In genomic region chr5:96962540-96962991, GRCh38 we compare ENCODE assay signal across 8 cellular contexts.
DNase-seq lines count a peak whose midpoint lies in the region; ATAC-seq, FAIRE-seq and TF ChIP-seq lines count a peak whose summit lies in the region.

No MANE protein-coding gene starts in this region.

- peak; percentile 54 for DNase-seq in GF-D8 (lab: John Stamatoyannopoulos, UW)
- DNase-seq in NOMO-1 treated with DMSO at 0.1 percent for 48 hours (lab: John Stamatoyannopoulos, UW; ENCODE audit: unreplicated experiment) = peak; percentile 43
- no peak for DNase-seq in central memory CD8-positive, alpha-beta T cell (ENCODE audit: low spot score in 2 of 2)
- DNase-seq in urothelium cell line (ENCODE audit: low spot score) = no peak
- DNase-seq in NCI-H146 (lab: John Stamatoyannopoulos, UW) = no peak

- H3K27me3 ChIP-seq in parathyroid adenoma (ENCODE audit: control insufficient read depth, insufficient read depth, low read length) = no peaks in the 10 kb centered on the region

- peak overlapping the region; percentile 64 for H3K4me3 Mint-ChIP-seq in central memory CD8-positive, alpha-beta T cell

- peak overlapping the region; percentile 79 for H3K27ac Mint-ChIP-seq in central memory CD8-positive, alpha-beta T cell (ENCODE audit: low read depth)

- no peak overlapping the region for H3K4me2 ChIP-seq in parathyroid adenoma (ENCODE audit: low read length)

- peaks cover 51% of the 10 kb centered on the region for H3K4me1 Mint-ChIP-seq in central memory CD8-positive, alpha-beta T cell

- H2AFZ ChIP-seq in parathyroid adenoma = no peak overlapping the region

- peaks cover 5% of the 10 kb centered on the region for H3K36me3 Mint-ChIP-seq in central memory CD8-positive, alpha-beta T cell (ENCODE audit: insufficient read depth)

- peak; percentile 25 for ATAC-seq in central memory CD8-positive, alpha-beta T cell (replicated peaks; ENCODE audit: extremely low read depth, poor library complexity, severe bottlenecking)
- ATAC-seq in HG02642 (IDR thresholded peaks at IDR 0.05; ENCODE audit: poor library complexity, unreplicated experiment) (no peak), GM21447 (IDR thresholded peaks at IDR 0.05; ENCODE audit: unreplicated experiment) (no peak)

- no peak overlapping the region for H3K4me3 ChIP-seq in parathyroid adenoma (ENCODE audit: low read depth, low read length)

- H3K79me2 ChIP-seq in parathyroid adenoma = peaks cover 28% of the 10 kb centered on the region

- no peaks in the 10 kb centered on the region for H3K9me3 ChIP-seq in parathyroid adenoma (ENCODE audit: control insufficient read depth, low read length)

- no peaks in the 10 kb centered on the region for H3K9me3 Mint-ChIP-seq in central memory CD8-positive, alpha-beta T cell

- no peak for FAIRE-seq in urothelium cell line (lab: Jason Lieb, UNC)

- H3K4me1 ChIP-seq in parathyroid adenoma = peaks cover 15% of the 10 kb centered on the region

- H3K9ac ChIP-seq in parathyroid adenoma = no peak overlapping the region

- H3K27ac ChIP-seq in parathyroid adenoma = peak overlapping the region; percentile 8

- H3K27me3 Mint-ChIP-seq in central memory CD8-positive, alpha-beta T cell = no peaks in the 10 kb centered on the region

- TF ChIP-seq CTCF in parathyroid adenoma (IDR thresholded peaks at IDR 0.05) = no peak

- H3K36me3 ChIP-seq in parathyroid adenoma (ENCODE audit: control insufficient read depth, insufficient read depth, low read length) = no peaks in the 10 kb centered on the region

Comparison
In these comparisons a context has a peak if more than half of its experiments do, and no peak if none do; other contexts are left out.
1. DNase-seq: peak in GF-D8 (single experiment) and NOMO-1 treated with DMSO at 0.1 percent for 48 hours (single experiment); none in central memory CD8-positive, alpha-beta T cell (0 of 2), urothelium cell line (single experiment) and NCI-H146 (single experiment).